ENCODE assay signal across 25 cellular contexts in genomic region chr5:2307631-2308030, GRCh38.
DNase-seq lines count a peak whose midpoint lies in the region; ATAC-seq and TF ChIP-seq lines count a peak whose summit lies in the region.
"Had no signal": no experiment of that assay in that cellular context is flagged by ENCODE, and none has a peak within 500 bp of the region (broad histone marks: within the 10 kb centered on the region; RNA-seq: fewer than 3 reads in every experiment).

No MANE protein-coding gene starts in this region.

- H3K9me3 Mint-ChIP-seq in stimulated activated naive CD8-positive, alpha-beta T cell treated with anti-CD3 and anti-CD28 coated beads, Interleukin-15, amount 100 ng/mL, for 72 hours = peaks cover 0 to 5% of the 10 kb centered on the region in 2 donors

- H3K9me3 ChIP-seq in hepatocyte (ENCODE audit: low read depth) (no peaks in the 10 kb centered on the region), neuronal stem cell (replicated peaks in 1 of 2; ENCODE audit: control insufficient read depth in 2 of 2, insufficient read depth in 1 of 2, low read depth in 1 of 2, low read length in 2 of 2) (peaks cover 0 to 3% of the 10 kb centered on the region in 2 donors), testis (no peaks in the 10 kb centered on the region), Karpas-422 (ENCODE audit: low read length) (no peaks in the 10 kb centered on the region)
- H3K9me3 ChIP-seq: BE2C, BLaER1 had no signal

- peak overlapping the region; percentile 71 for H3K27ac ChIP-seq in hepatocyte
- no peak overlapping the region for H3K27ac ChIP-seq in neuronal stem cell (replicated peaks; ENCODE audit: low read length)
- no peak overlapping the region for H3K27ac ChIP-seq in testis
- no peak overlapping the region for H3K27ac ChIP-seq in Karpas-422 (ENCODE audit: low read length)
- H3K27ac ChIP-seq: BLaER1 had no signal

- H3K4ac ChIP-seq in neuronal stem cell (ENCODE audit: low read length) = no peak overlapping the region

- no peaks in the 10 kb centered on the region for H3K79me1 ChIP-seq in neuronal stem cell (ENCODE audit: low read depth, low read length)

- H3K23ac ChIP-seq in neuronal stem cell (ENCODE audit: low read depth, low read length, poor library complexity) = no peak overlapping the region

- H3K4me1 Mint-ChIP-seq in stimulated activated naive CD8-positive, alpha-beta T cell treated with anti-CD3 and anti-CD28 coated beads, Interleukin-15, amount 100 ng/mL, for 72 hours = no peaks in the 10 kb centered on the region
- H3K4me1 Mint-ChIP-seq: CD14-positive monocyte; CD4-positive, alpha-beta memory T cell; CD4-positive, CD25-positive, alpha-beta regulatory T cell; CD8-positive, alpha-beta memory T cell had no signal

- no peak for ATAC-seq in stimulated activated naive CD8-positive, alpha-beta T cell treated with anti-CD3 and anti-CD28 coated beads, Interleukin-15, amount 100 ng/mL, for 72 hours
- ATAC-seq: GM12878 had no signal

- H3K9me2 ChIP-seq in hepatocyte (replicated peaks; ENCODE audit: insufficient read depth) = no peaks in the 10 kb centered on the region
- H3K9me2 ChIP-seq in Karpas-422 (replicated peaks; ENCODE audit: insufficient read depth, low read length) = no peaks in the 10 kb centered on the region

- H2BK5ac ChIP-seq in neuronal stem cell (ENCODE audit: low read length) = no peak overlapping the region

- no peak overlapping the region for H3K18ac ChIP-seq in neuronal stem cell (ENCODE audit: low read length)

- H2BK15ac ChIP-seq in neuronal stem cell (ENCODE audit: low read length) = no peak overlapping the region

- no peak overlapping the region for H4K91ac ChIP-seq in neuronal stem cell (ENCODE audit: low read depth, low read length, poor library complexity)

- no peak overlapping the region for H2BK120ac ChIP-seq in neuronal stem cell (ENCODE audit: low read depth, low read length)

- no peak overlapping the region for H2AFZ ChIP-seq in hepatocyte
- H2AFZ ChIP-seq in neuronal stem cell (ENCODE audit: low read length) = no peak overlapping the region
- H2AFZ ChIP-seq in Karpas-422 (ENCODE audit: low read length) = no peak overlapping the region

- H3K27me3 Mint-ChIP-seq in stimulated activated naive CD8-positive, alpha-beta T cell treated with anti-CD3 and anti-CD28 coated beads, Interleukin-15, amount 100 ng/mL, for 72 hours = peaks cover 9% of the 10 kb centered on the region
- H3K27me3 Mint-ChIP-seq: CD4-positive, alpha-beta memory T cell; CD4-positive, CD25-positive, alpha-beta regulatory T cell had no signal

- H4K20me1 ChIP-seq in hepatocyte (ENCODE audit: insufficient read depth, poor library complexity, severe bottlenecking) (no peaks in the 10 kb centered on the region), Karpas-422 (ENCODE audit: insufficient read depth, low read depth, low read length) (no peaks in the 10 kb centered on the region)
- H4K20me1 ChIP-seq: BLaER1 had no signal

- no peak for TF ChIP-seq CTCF in hepatocyte (IDR thresholded peaks at IDR 0.05; ENCODE audit: poor library complexity)
- no peak for TF ChIP-seq CTCF in testis (IDR thresholded peaks at IDR 0.05)

- WGBS in hepatocyte (ENCODE audit: low lambda C conversion rate, missing lambda C conversion rate) = 95% methylated on average over 5 of the region's 5 CpGs
- no CpG with 5 or more reads among the region's 5 CpGs for WGBS in neuronal stem cell (ENCODE audit: extremely low coverage in 2 of 2, insufficient read length in 2 of 2, insufficient replicate concordance in 1 of 2), 2 donors
- 92 to 94% methylated on average over 3 to 5 of the region's 5 CpGs for WGBS in testis, 2 donors

- DNase-seq in hepatocyte (ENCODE audit: low spot score) (no peak), neuronal stem cell (ENCODE audit: low spot score) (no peak), testis (peak; percentile 3), Karpas-422 (no peak)
- no peak for DNase-seq in stimulated activated naive CD8-positive, alpha-beta T cell treated with anti-CD3 and anti-CD28 coated beads, Interleukin-15, amount 100 ng/mL, for 72 hours
- no peak for DNase-seq in effector CD4-positive, alpha-beta T cell
- no peak for DNase-seq in stimulated activated naive CD4-positive, alpha-beta T cell (lab: John Stamatoyannopoulos, UW)
- DNase-seq: 8988T; ACHN; BE2C; C1 segment of cervical spinal cord; CD4-positive, alpha-beta memory T cell; CD4-positive, CD25-positive, alpha-beta regulatory T cell; CD8-positive, alpha-beta memory T cell; COR-L47; DMS 273 treated with DMSO at 0.1 percent for 48 hours; DMS153; DMS53; DMS79; DND-41; EL; GDM1 had no signal

- intact Hi-C loops in testis (cut with DNase I; ENCODE audit: low total_unique reads) = no loop called here

- H3K14ac ChIP-seq in neuronal stem cell (ENCODE audit: low read length) = peak overlapping the region; percentile 60

- H3K9ac ChIP-seq in neuronal stem cell (ENCODE audit: low read depth, low read length, poor library complexity) (no peak overlapping the region), Karpas-422 (ENCODE audit: low read length) (no peak overlapping the region)
- H3K9ac ChIP-seq: BLaER1 had no signal

- no peak overlapping the region for H3K4me3 Mint-ChIP-seq in stimulated activated naive CD8-positive, alpha-beta T cell treated with anti-CD3 and anti-CD28 coated beads, Interleukin-15, amount 100 ng/mL, for 72 hours
- H3K4me3 Mint-ChIP-seq: CD14-positive monocyte; CD4-positive, alpha-beta memory T cell; CD4-positive, CD25-positive, alpha-beta regulatory T cell; CD8-positive, alpha-beta memory T cell had no signal

- H3K27ac Mint-ChIP-seq in stimulated activated naive CD8-positive, alpha-beta T cell treated with anti-CD3 and anti-CD28 coated beads, Interleukin-15, amount 100 ng/mL, for 72 hours = no peak overlapping the region
- H3K27ac Mint-ChIP-seq: CD14-positive monocyte; CD4-positive, alpha-beta memory T cell; CD4-positive, CD25-positive, alpha-beta regulatory T cell had no signal

- H4K8ac ChIP-seq in neuronal stem cell (ENCODE audit: low read depth, low read length) = no peak overlapping the region

- no peaks in the 10 kb centered on the region for H3K27me3 ChIP-seq in hepatocyte
- H3K27me3 ChIP-seq in neuronal stem cell (ENCODE audit: control insufficient read depth in 3 of 3, insufficient read depth in 3 of 3, low read depth in 1 of 3, low read length in 3 of 3) = no peaks in the 10 kb centered on the region
- no peaks in the 10 kb centered on the region for H3K27me3 ChIP-seq in testis
- H3K27me3 ChIP-seq in Karpas-422 (ENCODE audit: low read length) = no peaks in the 10 kb centered on the region
- H3K27me3 ChIP-seq: BE2C, BLaER1 had no signal

- no peaks in the 10 kb centered on the region for H3K79me2 ChIP-seq in hepatocyte
- H3K79me2 ChIP-seq in Karpas-422 (ENCODE audit: low read length) = no peaks in the 10 kb centered on the region

- H3K4me3 ChIP-seq in hepatocyte (no peak overlapping the region), neuronal stem cell (ENCODE audit: low read length in 2 of 2) (no peak overlapping the region), testis (no peak overlapping the region), Karpas-422 (ENCODE audit: low read length) (no peak overlapping the region)
- H3K4me3 ChIP-seq: BLaER1, GM12878 had no signal

- H3K36me3 ChIP-seq in hepatocyte (replicated peaks; ENCODE audit: insufficient read depth, low read depth) (no peaks in the 10 kb centered on the region), neuronal stem cell (replicated peaks in 1 of 2; ENCODE audit: control insufficient read depth in 2 of 2, insufficient read depth in 2 of 2, low read length in 2 of 2) (no peaks in the 10 kb centered on the region), testis (ENCODE audit: low read depth, missing control alignments) (no peaks in the 10 kb centered on the region), Karpas-422 (ENCODE audit: insufficient read depth, low read length) (no peaks in the 10 kb centered on the region)
- H3K36me3 ChIP-seq: BE2C, BLaER1 had no signal

- no peak overlapping the region for H3K4me2 ChIP-seq in hepatocyte
- H3K4me2 ChIP-seq in neuronal stem cell (ENCODE audit: insufficient read depth, low read length, poor library complexity, severe bottlenecking) = no peak overlapping the region
- no peak overlapping the region for H3K4me2 ChIP-seq in Karpas-422 (ENCODE audit: low read depth, low read length, poor library complexity, severe bottlenecking)
- H3K4me2 ChIP-seq: BLaER1 had no signal

- H2BK12ac ChIP-seq in neuronal stem cell (ENCODE audit: low read length) = no peak overlapping the region

- no peak overlapping the region for H2AK5ac ChIP-seq in neuronal stem cell (ENCODE audit: low read depth, low read length)

- no peaks in the 10 kb centered on the region for H3K4me1 ChIP-seq in hepatocyte (ENCODE audit: insufficient read depth)
- peaks cover 14 to 22% of the 10 kb centered on the region in 2 donors for H3K4me1 ChIP-seq in neuronal stem cell (ENCODE audit: control insufficient read depth in 2 of 2, insufficient read depth in 1 of 2, low read depth in 1 of 2, low read length in 2 of 2)
- H3K4me1 ChIP-seq in testis = peaks cover 4% of the 10 kb centered on the region
- H3K4me1 ChIP-seq in Karpas-422 (ENCODE audit: low read length) = no peaks in the 10 kb centered on the region
- H3K4me1 ChIP-seq: BE2C had no signal

- no peak for TF ChIP-seq POLR2A in testis (IDR thresholded peaks at IDR 0.05)
